Comparison of ENCODE assay signal across 8 cellular contexts in genomic region chr1:214880956-214881355, GRCh38.
"Had no signal": no experiment of that assay in that cellular context is flagged by ENCODE, and none has a peak within 500 bp of the region (broad histone marks: within the 10 kb centered on the region; RNA-seq: fewer than 3 reads in every experiment).

No MANE protein-coding gene starts in this region.

- H3K36me3 ChIP-seq: HAP-1 had no signal

- DNase-seq: GM23248, GOT3, H7, IMR-90, KG1 had no signal

- H3K4me3 ChIP-seq: GM23248, HAP-1, K562 had no signal

- ATAC-seq: HCT116, K562 had no signal

- H3K9ac ChIP-seq: GM23248 had no signal

- H3K27ac ChIP-seq: GM23248 had no signal

- H3K4me1 ChIP-seq: HAP-1 had no signal

- H3K9me3 ChIP-seq: HAP-1 had no signal
